In genomic region chr4:94576163-94576562, GRCh38 we compare ENCODE assay signal across 21 cellular contexts.
DNase-seq lines count a peak whose midpoint lies in the region; TF ChIP-seq lines count a peak whose summit lies in the region.
"Had no signal": no experiment of that assay in that cellular context is flagged by ENCODE, and none has a peak within 500 bp of the region (broad histone marks: within the 10 kb centered on the region; RNA-seq: fewer than 3 reads in every experiment).

No MANE protein-coding gene starts in this region.

- H3K27me3 ChIP-seq in cardiac muscle cell (no peaks in the 10 kb centered on the region), ectodermal cell (ENCODE audit: control insufficient read depth, insufficient read depth, low read length, poor library complexity, severe bottlenecking) (no peaks in the 10 kb centered on the region), tibial artery (no peaks in the 10 kb centered on the region)
- H3K27me3 ChIP-seq: BLaER1, spleen, transverse colon had no signal

- TF ChIP-seq POLR2A in NB4 (IDR thresholded peaks at IDR 0.05; ENCODE audit: extremely low read depth, insufficient read length) = no peak

- H3K4me1 ChIP-seq in cardiac muscle cell (ENCODE audit: low read depth) (peaks cover 37% of the 10 kb centered on the region), ectodermal cell (ENCODE audit: control insufficient read depth, insufficient read depth, low read length) (peaks cover 18% of the 10 kb centered on the region), tibial artery (peaks cover 0 to 95% (median 38%) of the 10 kb centered on the region in 4 donors)
- H3K4me1 ChIP-seq: BLaER1 had no signal

- H3K27ac ChIP-seq in cardiac muscle cell (peak overlapping the region; percentile 84), ectodermal cell (ENCODE audit: insufficient read depth, low read depth, low read length, poor library complexity, severe bottlenecking) (peak overlapping the region; percentile 50), tibial artery (peak overlapping the region; percentile 50 to 55)
- H3K27ac ChIP-seq: A549, BLaER1, spleen, transverse colon had no signal

- DNase-seq in cardiac muscle cell (ENCODE audit: low read depth in 1 of 2, low spot score in 1 of 2) (no peak), cardiac septum (ENCODE audit: low spot score) (no peak), NB4 (ENCODE audit: low read depth) (peak; percentile 1), tibial artery (no peak), NCI-H748 (lab: John Stamatoyannopoulos, UW; ENCODE audit: unreplicated experiment) (no peak), COR-L47 (lab: John Stamatoyannopoulos, UW) (no peak), superior temporal gyrus (ENCODE audit: extremely low spot score) (no peak)
- DNase-seq: activated CD4-positive, alpha-beta T cell treated with anti-CD3 and anti-CD28 coated beads for 4 hours; activated naive CD4-positive, alpha-beta T cell treated with anti-CD3 and anti-CD28 coated beads, Interleukin-2, amount 10 ng/mL, durations not matched to agents 7 days and 5 days; activated T-cell treated with anti-CD3 and anti-CD28 coated beads, Interleukin-2, amount 50 U/mL, for 48 hours; Calu3; effector CD8-positive, alpha-beta T cell; NCI-H1436; NCI-H524; spleen; stimulated activated CD4-positive, alpha-beta T cell treated with anti-CD3 and anti-CD28 coated beads, Interleukin-4, amount 100 ng/mL, for 24 hours; transverse colon had no signal

- 80 to 84% methylated on average over 3 of the region's 3 CpGs for WGBS in ectodermal cell, 2 experiments

- no peaks in the 10 kb centered on the region for H3K9me3 ChIP-seq in cardiac muscle cell (ENCODE audit: low read depth)
- no peaks in the 10 kb centered on the region for H3K9me3 ChIP-seq in ectodermal cell (ENCODE audit: control insufficient read depth, low read length)
- no peaks in the 10 kb centered on the region for H3K9me3 ChIP-seq in tibial artery
- H3K9me3 ChIP-seq: A549, BLaER1, spleen, transverse colon had no signal

- intact Hi-C loops in cardiac septum (cut with DNase I) = no loop called here
- intact Hi-C loops in tibial artery (cut with DNase I; ENCODE audit: low total_unique reads) = no loop called here

- TF ChIP-seq CTCF in cardiac muscle cell (IDR thresholded peaks at IDR 0.05; ENCODE audit: low read depth, low read length) = no peak
- no peak for TF ChIP-seq CTCF in NB4 (IDR thresholded peaks at IDR 0.05; ENCODE audit: low read depth, low read length)
- TF ChIP-seq CTCF in tibial artery (IDR thresholded peaks at IDR 0.05) = no peak

- H3K4me3 ChIP-seq in cardiac muscle cell (no peak overlapping the region), NB4 (ENCODE audit: low read depth, low read length) (no peak overlapping the region), ectodermal cell (ENCODE audit: insufficient read depth, low read depth, low read length) (no peak overlapping the region), tibial artery (no peak overlapping the region)
- H3K4me3 ChIP-seq: A549, BLaER1, lung, spleen, transverse colon had no signal

- H3K36me3 ChIP-seq in cardiac muscle cell = peaks cover 40% of the 10 kb centered on the region
- H3K36me3 ChIP-seq in ectodermal cell (ENCODE audit: control insufficient read depth, insufficient read depth, low read length) = no peaks in the 10 kb centered on the region
- H3K36me3 ChIP-seq in tibial artery = peaks cover 0 to 9% (median 6%) of the 10 kb centered on the region in 3 donors
- H3K36me3 ChIP-seq: BLaER1 had no signal
